ENCODE assay signal across 8 cellular contexts in the genomic region with DNA sequence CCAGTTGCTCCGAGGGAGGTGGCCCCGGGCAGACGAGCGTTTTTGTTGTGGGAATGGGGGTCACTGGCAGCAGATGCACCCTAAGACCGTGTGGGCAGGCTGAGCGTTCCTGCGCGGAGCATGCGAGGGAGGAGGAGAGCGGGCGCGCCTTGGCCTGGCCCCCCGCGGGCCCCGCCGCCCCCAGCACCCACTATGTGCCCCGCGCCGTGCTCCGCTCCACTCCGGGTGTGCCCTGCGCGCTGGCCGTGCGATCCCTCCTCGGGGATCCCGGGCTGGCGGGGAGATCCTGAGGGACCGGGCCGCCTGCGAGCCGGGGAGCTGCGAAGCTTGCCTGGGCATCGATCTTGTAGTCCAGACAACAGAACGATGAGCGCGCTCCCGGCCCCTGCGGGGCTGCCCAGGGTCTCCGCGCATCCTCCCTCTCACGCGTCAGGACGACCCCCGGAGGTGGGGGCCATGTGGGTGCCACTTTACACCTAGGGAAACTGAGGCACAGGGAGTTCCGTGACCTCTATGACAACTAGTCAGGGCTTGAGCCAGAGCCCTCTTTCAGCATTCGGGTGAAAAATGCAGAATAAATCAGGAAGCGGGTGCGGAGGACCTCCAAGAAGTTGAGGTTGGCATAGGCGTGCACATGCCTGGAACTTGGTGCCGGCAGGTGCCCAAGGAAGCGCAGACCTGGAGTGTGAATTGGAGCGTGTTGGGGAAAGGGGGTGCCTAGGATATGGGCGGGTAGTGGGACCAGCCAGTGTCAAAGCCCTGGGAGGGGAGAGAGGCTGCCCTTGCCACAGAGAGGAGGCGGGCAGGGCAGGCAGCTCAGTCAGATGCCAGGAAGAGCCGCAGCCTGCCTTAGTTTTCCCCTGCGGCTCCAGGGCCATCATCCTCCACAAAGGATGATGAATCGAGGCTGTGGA. TPM values are rescaled to one million over a fixed set of nuclear protein-coding genes. Genes with fewer than 3 reads are reported as not detected.
DNase-seq lines count a peak whose midpoint lies in the region; ATAC-seq and TF ChIP-seq lines count a peak whose summit lies in the region.

No MANE protein-coding gene starts in this region.

- DNase-seq in AG10803 (ENCODE audit: low read depth) = no peak
- peak; percentile 69 for DNase-seq in H7
- peak; percentile 35 for DNase-seq in WTC11 (ENCODE audit: low spot score)
- DNase-seq in progenitor cell of endocrine pancreas (ENCODE audit: low spot score, unreplicated experiment) = peak; percentile 48
- no peak for DNase-seq in activated CD8-positive, alpha-beta memory T cell treated with anti-CD3 and anti-CD28 coated beads, Interleukin-2, amount 50 U/mL, for 4 hours

- TF ChIP-seq POLR2A in gastroesophageal sphincter (IDR thresholded peaks at IDR 0.05) = no peak

- ATAC-seq in WTC11 (peak; percentile 1; the same call in 1 of the 2 replicates), gastroesophageal sphincter (peak; percentile 5), GM21515 (IDR thresholded peaks at IDR 0.05; ENCODE audit: unreplicated experiment) (no peak), GM18861 (IDR thresholded peaks at IDR 0.05; ENCODE audit: unreplicated experiment) (no peak)

- peaks cover 11% of the 10 kb centered on the region for H3K27me3 ChIP-seq in H7 (ENCODE audit: control insufficient read depth, insufficient read depth, low read length)
- no peaks in the 10 kb centered on the region for H3K27me3 ChIP-seq in gastroesophageal sphincter

- POLR2A ChIA-PET in WTC11 (lab: Charles Lee) = no interaction called here

- no peaks in the 10 kb centered on the region for H3K36me3 ChIP-seq in H7 (replicated peaks; ENCODE audit: control insufficient read depth, insufficient read depth, low read length)
- no peaks in the 10 kb centered on the region for H3K36me3 ChIP-seq in gastroesophageal sphincter

- H3K27me3 Mint-ChIP-seq in WTC11 (ENCODE audit: low read depth) (peaks cover 9% of the 10 kb centered on the region), progenitor cell of endocrine pancreas (peaks cover 14% of the 10 kb centered on the region)

- H3K27ac ChIP-seq in gastroesophageal sphincter = peak overlapping the region; percentile 80 to 100 (median 100)

- H3K9me3 ChIP-seq in gastroesophageal sphincter = no peaks in the 10 kb centered on the region

- H3K4me1 Mint-ChIP-seq in WTC11 = peaks cover 39% of the 10 kb centered on the region
- H3K4me1 Mint-ChIP-seq in progenitor cell of endocrine pancreas (ENCODE audit: low read depth) = peaks cover 25% of the 10 kb centered on the region

- CTCF ChIA-PET in WTC11 (lab: Charles Lee) = no interaction called here

- H3K4me3 Mint-ChIP-seq in WTC11 = peak overlapping the region; percentile 63
- peak overlapping the region; percentile 72 for H3K4me3 Mint-ChIP-seq in progenitor cell of endocrine pancreas (ENCODE audit: low read depth)

- H3K36me3 Mint-ChIP-seq in WTC11 (no peaks in the 10 kb centered on the region), progenitor cell of endocrine pancreas (ENCODE audit: insufficient read depth) (no peaks in the 10 kb centered on the region)

- H3K9me3 Mint-ChIP-seq in WTC11 (no peaks in the 10 kb centered on the region), progenitor cell of endocrine pancreas (ENCODE audit: low read depth) (no peaks in the 10 kb centered on the region)

- H3K4me3 ChIP-seq in AG10803 (ENCODE audit: low read length) = peak overlapping the region; percentile 72
- peak overlapping the region; percentile 76 for H3K4me3 ChIP-seq in H7 (ENCODE audit: insufficient read depth, low read depth, low read length)
- peak overlapping the region; percentile 56 to 85 for H3K4me3 ChIP-seq in gastroesophageal sphincter

- WGBS in gastroesophageal sphincter (ENCODE audit: low coverage in 1 of 2), 2 donors = 31 to 69% methylated on average over 7 to 16 of the region's 58 CpGs

- TF ChIP-seq EP300 in gastroesophageal sphincter (IDR thresholded peaks at IDR 0.05) = no peak

- H3K27ac Mint-ChIP-seq in WTC11 (no peak overlapping the region), progenitor cell of endocrine pancreas (peak overlapping the region; percentile 95)

- TF ChIP-seq CTCF in AG10803 (conservative IDR thresholded peaks at IDR 0.05; ENCODE audit: low read length) = no peak
- no peak for TF ChIP-seq CTCF in WTC11 (IDR thresholded peaks at IDR 0.05)
- TF ChIP-seq CTCF in gastroesophageal sphincter (IDR thresholded peaks at IDR 0.05) = no peak
- TF ChIP-seq CTCF in progenitor cell of endocrine pancreas (IDR thresholded peaks at IDR 0.05; ENCODE audit: unreplicated experiment) = no peak

- H3K4me1 ChIP-seq in gastroesophageal sphincter = peaks cover 2 to 42% (median 21%) of the 10 kb centered on the region in 3 donors

TF ChIP-seq in WTC11, 78 proteins besides CTCF, POLR2A, EP300 and RAD21:
- 0 out of 2 replicates have a peak, but pooled peaks have one; percentile 4 for TF ChIP-seq FOXP1 (CRISPR knock-in tag; IDR thresholded peaks at IDR 0.05; ENCODE audit: borderline replicate concordance)
- 0 out of 2 replicates have a peak, but pooled peaks have one; percentile 37 for TF ChIP-seq ZBTB21 (CRISPR knock-in tag; IDR thresholded peaks at IDR 0.05; ENCODE audit: borderline replicate concordance)
- TF ChIP-seq MAX (CRISPR knock-in tag; IDR thresholded peaks at IDR 0.05) = 0 out of 2 replicates have a peak, but pooled peaks have one; percentile 17
- TF ChIP-seq, protein P1, sequence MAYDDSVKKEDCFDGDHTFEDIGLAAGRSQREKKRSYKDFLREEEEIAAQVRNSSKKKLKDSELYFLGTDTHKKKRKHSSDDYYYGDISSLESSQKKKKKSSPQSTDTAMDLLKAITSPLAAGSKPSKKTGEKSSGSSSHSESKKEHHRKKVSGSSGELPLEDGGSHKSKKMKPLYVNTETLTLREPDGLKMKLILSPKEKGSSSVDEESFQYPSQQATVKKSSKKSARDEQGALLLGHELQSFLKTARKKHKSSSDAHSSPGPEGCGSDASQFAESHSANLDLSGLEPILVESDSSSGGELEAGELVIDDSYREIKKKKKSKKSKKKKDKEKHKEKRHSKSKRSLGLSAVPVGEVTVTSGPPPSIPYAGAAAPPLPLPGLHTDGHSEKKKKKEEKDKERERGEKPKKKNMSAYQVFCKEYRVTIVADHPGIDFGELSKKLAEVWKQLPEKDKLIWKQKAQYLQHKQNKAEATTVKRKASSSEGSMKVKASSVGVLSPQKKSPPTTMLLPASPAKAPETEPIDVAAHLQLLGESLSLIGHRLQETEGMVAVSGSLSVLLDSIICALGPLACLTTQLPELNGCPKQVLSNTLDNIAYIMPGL (CRISPR knock-in tag; IDR thresholded peaks at IDR 0.05) = no peak

RNA-seq across cellular contexts. Expression of gene KMT5B, which starts 1.3 kb away (rescaled TPM):
- total RNA-seq in H7 (2014; rRNA removed; shearing (Covaris generic)) = 17.5 and 22.8 TPM in 2 replicates
- total RNA-seq in WTC11 (2021) (39.3 to 43.8 TPM (median 39.8 TPM) in 3 replicates), gastroesophageal sphincter (10 to 100 TPM; 35.1 to 75.6 (median 39.8) TPM), progenitor cell of endocrine pancreas (67.5 and 68.7 TPM in 2 replicates)

RNA-seq across cellular contexts. Expression of gene C11orf24, which starts 57.3 kb away (rescaled TPM):
- total RNA-seq in H7 (2014; rRNA removed; shearing (Covaris generic)) = 38.4 and 47.0 TPM in 2 replicates
- total RNA-seq in WTC11 (2021) = 41.8 to 53.7 TPM (median 43.8 TPM) in 3 replicates
- total RNA-seq in gastroesophageal sphincter = 10 to 100 TPM; 15.1 to 48.7 (median 26.0) TPM
- 35.1 and 35.3 TPM in 2 replicates for total RNA-seq in progenitor cell of endocrine pancreas

Comparison
In these comparisons a context has a peak if more than half of its experiments do, and no peak if none do; other contexts are left out.
1. DNase-seq: peak in H7 (single experiment), WTC11 (single experiment) and progenitor cell of endocrine pancreas (single experiment); none in AG10803 (single experiment) and activated CD8-positive, alpha-beta memory T cell treated with anti-CD3 and anti-CD28 coated beads, Interleukin-2, amount 50 U/mL, for 4 hours (single experiment).
2. ATAC-seq: peak in WTC11 (single experiment) and gastroesophageal sphincter (single experiment); none in GM21515 (single experiment) and GM18861 (single experiment).
3. Peak in every context shown above with its lines, with median percentiles within 50 percentile points of each other: H3K4me3 ChIP-seq.